Comparison of ENCODE assay signal across 8 cellular contexts in genomic region chr15:75651810-75652543, GRCh38. TPM values are rescaled to one million over a fixed set of nuclear protein-coding genes. Genes with fewer than 3 reads are reported as not detected.
DNase-seq lines count a peak whose midpoint lies in the region; ATAC-seq and TF ChIP-seq lines count a peak whose summit lies in the region.

No MANE protein-coding gene starts in this region.

- ATAC-seq in left ventricle myocardium superior (no peak), HG02588 (IDR thresholded peaks at IDR 0.05; ENCODE audit: unreplicated experiment) (no peak)
- ATAC-seq in stimulated activated memory B cell treated with anti-CD40 and anti-IgM and Interleukin-4, amounts not matched to agents 10 μg/mL and 1 μg/mL and 100 μg/mL, for 72 hours: no peak

- no peak for DNase-seq in cardiac muscle cell (ENCODE audit: low read depth in 1 of 2, low spot score in 1 of 2)
- no peak for DNase-seq in left ventricle myocardium superior
- no peak for DNase-seq in breast epithelium (ENCODE audit: low spot score in 2 of 2)
- no peak for DNase-seq in mesothelial cell of epicardium (ENCODE audit: low spot score in 2 of 2, unreplicated experiment in 2 of 2)
- no peak for DNase-seq in type B pancreatic cell (ENCODE audit: extremely low spot score, unreplicated experiment)
- no peak for DNase-seq in kidney tubule cell (ENCODE audit: low spot score)

- H3K4me3 Mint-ChIP-seq in mesothelial cell of epicardium (peak overlapping the region; percentile 55), type B pancreatic cell (peak overlapping the region; percentile 95)
- H3K4me3 Mint-ChIP-seq in stimulated activated memory B cell treated with anti-CD40 and anti-IgM and Interleukin-4, amounts not matched to agents 10 μg/mL and 1 μg/mL and 100 μg/mL, for 72 hours: no peak overlapping the region

- H3K27me3 ChIP-seq in cardiac muscle cell: no peaks in the 10 kb centered on the region
- H3K27me3 ChIP-seq in breast epithelium: no peaks in the 10 kb centered on the region

- intact Hi-C loops in left ventricle myocardium superior (cut with micrococcal nuclease) (no loop called here), breast epithelium (cut with DNase I; ENCODE audit: low total_unique reads) (no loop called here)

- TF ChIP-seq POLR2A in breast epithelium (IDR thresholded peaks at IDR 0.05): no peak

- peaks cover 54% of the 10 kb centered on the region for H3K4me1 Mint-ChIP-seq in mesothelial cell of epicardium
- peaks cover 70% of the 10 kb centered on the region for H3K4me1 Mint-ChIP-seq in type B pancreatic cell (ENCODE audit: unreplicated experiment)
- H3K4me1 Mint-ChIP-seq in stimulated activated memory B cell treated with anti-CD40 and anti-IgM and Interleukin-4, amounts not matched to agents 10 μg/mL and 1 μg/mL and 100 μg/mL, for 72 hours: peaks cover 14% of the 10 kb centered on the region

- no peaks in the 10 kb centered on the region for H3K9me3 ChIP-seq in cardiac muscle cell (ENCODE audit: low read depth)
- no peaks in the 10 kb centered on the region for H3K9me3 ChIP-seq in breast epithelium

- H3K27ac Mint-ChIP-seq in mesothelial cell of epicardium (peak overlapping the region; percentile 17), type B pancreatic cell (peak overlapping the region; percentile 91)
- H3K27ac Mint-ChIP-seq in stimulated activated memory B cell treated with anti-CD40 and anti-IgM and Interleukin-4, amounts not matched to agents 10 μg/mL and 1 μg/mL and 100 μg/mL, for 72 hours: no peak overlapping the region

- no peak for TF ChIP-seq CTCF in cardiac muscle cell (IDR thresholded peaks at IDR 0.05; ENCODE audit: low read depth, low read length)
- TF ChIP-seq CTCF in breast epithelium (IDR thresholded peaks at IDR 0.05): no peak
- no peak for TF ChIP-seq CTCF in mesothelial cell of epicardium (IDR thresholded peaks at IDR 0.05; ENCODE audit: unreplicated experiment)
- TF ChIP-seq CTCF in type B pancreatic cell (conservative IDR thresholded peaks at IDR 0.05): no peak

- H3K36me3 Mint-ChIP-seq in mesothelial cell of epicardium: no peaks in the 10 kb centered on the region
- peaks cover 28% of the 10 kb centered on the region for H3K36me3 Mint-ChIP-seq in type B pancreatic cell
- no peaks in the 10 kb centered on the region for H3K36me3 Mint-ChIP-seq in stimulated activated memory B cell treated with anti-CD40 and anti-IgM and Interleukin-4, amounts not matched to agents 10 μg/mL and 1 μg/mL and 100 μg/mL, for 72 hours

- H3K4me1 ChIP-seq in cardiac muscle cell (ENCODE audit: low read depth) (peaks cover 26% of the 10 kb centered on the region), breast epithelium (peaks cover 13 to 52% of the 10 kb centered on the region in 2 donors)

- no peaks in the 10 kb centered on the region for H3K9me3 Mint-ChIP-seq in mesothelial cell of epicardium
- H3K9me3 Mint-ChIP-seq in type B pancreatic cell: no peaks in the 10 kb centered on the region
- no peaks in the 10 kb centered on the region for H3K9me3 Mint-ChIP-seq in stimulated activated memory B cell treated with anti-CD40 and anti-IgM and Interleukin-4, amounts not matched to agents 10 μg/mL and 1 μg/mL and 100 μg/mL, for 72 hours

- no peaks in the 10 kb centered on the region for H3K27me3 Mint-ChIP-seq in mesothelial cell of epicardium (ENCODE audit: low read depth)
- no peaks in the 10 kb centered on the region for H3K27me3 Mint-ChIP-seq in type B pancreatic cell
- peaks cover 10% of the 10 kb centered on the region for H3K27me3 Mint-ChIP-seq in stimulated activated memory B cell treated with anti-CD40 and anti-IgM and Interleukin-4, amounts not matched to agents 10 μg/mL and 1 μg/mL and 100 μg/mL, for 72 hours

- H3K27ac ChIP-seq in cardiac muscle cell: peak overlapping the region; percentile 48
- peak overlapping the region; percentile 43 to 98 for H3K27ac ChIP-seq in breast epithelium

- H3K4me3 ChIP-seq in cardiac muscle cell: no peak overlapping the region
- peak overlapping the region; percentile 77 to 91 (median 90) for H3K4me3 ChIP-seq in breast epithelium

- H3K36me3 ChIP-seq in cardiac muscle cell (no peaks in the 10 kb centered on the region), breast epithelium (no peaks in the 10 kb centered on the region)

RNA-seq across cellular contexts. Expression of gene SNX33, which starts 4.3 kb away (rescaled TPM):
- total RNA-seq in cardiac muscle cell (14.0 and 17.1 TPM in 2 replicates), left ventricle myocardium superior (12.0 TPM), breast epithelium (10 to 100 TPM; 32.8 to 42.7 (median 36.3) TPM), mesothelial cell of epicardium (22.1 to 23.3 TPM (median 22.8 TPM) in 3 replicates), type B pancreatic cell (ENCODE audit: low replicate concordance) (24.9 and 34.3 TPM in 2 replicates)
- 9.5 and 12.5 TPM in 2 replicates for polyA plus RNA-seq in cardiac muscle cell

RNA-seq across cellular contexts. Expression of gene IMP3, which starts 12.0 kb away (rescaled TPM):
- total RNA-seq in cardiac muscle cell (116 and 130 TPM in 2 replicates), left ventricle myocardium superior (45.3 TPM), breast epithelium (100 to 1,000 TPM; 144 to 194 (median 175) TPM), mesothelial cell of epicardium (38.6 to 43.6 TPM (median 39.0 TPM) in 3 replicates), type B pancreatic cell (ENCODE audit: low replicate concordance) (68.4 and 75.2 TPM in 2 replicates)
- 83.9 and 105 TPM in 2 replicates for polyA plus RNA-seq in cardiac muscle cell

RNA-seq across cellular contexts. Expression of gene SNUPN, which starts 26.5 kb away (rescaled TPM):
- total RNA-seq in cardiac muscle cell (16.8 and 20.2 TPM in 2 replicates), left ventricle myocardium superior (18.1 TPM), breast epithelium (10 to 100 TPM; 19.8 to 24.9 (median 23.6) TPM), mesothelial cell of epicardium (19.4 to 23.5 TPM (median 23.0 TPM) in 3 replicates), type B pancreatic cell (ENCODE audit: low replicate concordance) (17.0 and 23.2 TPM in 2 replicates)
- 28.0 and 29.4 TPM in 2 replicates for polyA plus RNA-seq in cardiac muscle cell
